33 cellular contexts compared by ENCODE assay signal in genomic region chr10:52208394-52208793, GRCh38.
"Had no signal": no experiment of that assay in that cellular context is flagged by ENCODE, and none has a peak within 500 bp of the region (broad histone marks: within the 10 kb centered on the region; RNA-seq: fewer than 3 reads in every experiment).

No MANE protein-coding gene starts in this region.

- H3K27me3 Mint-ChIP-seq: activated CD4-positive, alpha-beta T cell treated with anti-CD3 and anti-CD28 coated beads, Interleukin-2, amount 10 ng/mL, durations not matched to agents 24 days and 14 days; activated CD8-positive, alpha-beta memory T cell treated with anti-CD3 and anti-CD28 coated beads, Interleukin-2, amount 10 ng/mL, durations not matched to agents 7 days and 5 days; activated naive CD4-positive, alpha-beta T cell treated with anti-CD3 and anti-CD28 coated beads, Interleukin-2, amount 10 ng/mL, durations not matched to agents 7 days and 5 days; activated naive CD8-positive, alpha-beta T cell treated with anti-CD3 and anti-CD28 coated beads, Interleukin-2, amount 10 ng/mL, durations not matched to agents 7 days and 5 days had no signal

- H3K36me3 Mint-ChIP-seq: activated CD4-positive, alpha-beta memory T cell treated with anti-CD3 and anti-CD28 coated beads for 36 hours; activated CD8-positive, alpha-beta memory T cell treated with anti-CD3 and anti-CD28 coated beads, Interleukin-2, amount 10 ng/mL, durations not matched to agents 7 days and 5 days; activated naive CD4-positive, alpha-beta T cell treated with anti-CD3 and anti-CD28 coated beads, Interleukin-2, amount 10 ng/mL, durations not matched to agents 7 days and 5 days; activated naive CD4-positive, alpha-beta T cell treated with anti-CD3 and anti-CD28 coated beads, Interleukin-2, amount 50 U/mL, for 72 hours; activated naive CD8-positive, alpha-beta T cell treated with anti-CD3 and anti-CD28 coated beads, Interleukin-2, amount 10 ng/mL, durations not matched to agents 7 days and 5 days had no signal

- DNase-seq: activated B cell treated with CpG ODN at 0.5 μM for 24 hours; activated CD4-positive, alpha-beta memory T cell treated with anti-CD3 and anti-CD28 coated beads for 36 hours; activated CD4-positive, alpha-beta T cell treated with anti-CD3 and anti-CD28 coated beads, Interleukin-2, amount 10 ng/mL, durations not matched to agents 24 days and 14 days; activated CD8-positive, alpha-beta memory T cell treated with anti-CD3 and anti-CD28 coated beads, Interleukin-2, amount 10 ng/mL, durations not matched to agents 7 days and 5 days; activated CD8-positive, alpha-beta memory T cell treated with anti-CD3 and anti-CD28 coated beads, Interleukin-2, amount 50 U/mL, for 4 hours; activated CD8-positive, alpha-beta T cell treated with anti-CD3 and anti-CD28 coated beads, Interleukin-2, amount 10 ng/mL, durations not matched to agents 7 days and 5 days; activated effector memory CD4-positive, alpha-beta T cell treated with anti-CD3 and anti-CD28 coated beads, Interleukin-2, amount 50 U/mL, for 16 hours; activated naive CD4-positive, alpha-beta T cell treated with anti-CD3 and anti-CD28 coated beads, Interleukin-2, amount 10 ng/mL, durations not matched to agents 7 days and 5 days; activated naive CD8-positive, alpha-beta T cell treated with anti-CD3 and anti-CD28 coated beads, Interleukin-2, amount 10 ng/mL, durations not matched to agents 7 days and 5 days; activated T-cell treated with anti-CD3 and anti-CD28 coated beads, Interleukin-2, amount 50 U/mL, for 1 hour; activated T-cell treated with anti-CD3 and anti-CD28 coated beads, Interleukin-2, amount 50 U/mL, for 48 hours; central memory CD4-positive, alpha-beta T cell; dermis blood vessel endothelial cell; effector CD4-positive, alpha-beta T cell; effector memory CD8-positive, alpha-beta T cell; erythroblast; foreskin keratinocyte; gastrocnemius medialis; heart right ventricle; T-helper 1 cell; T-helper 17 cell; T1000; WERI-Rb-1 had no signal

- H3K9me3 Mint-ChIP-seq: activated B cell treated with CpG ODN at 0.5 μM for 24 hours; activated CD4-positive, alpha-beta memory T cell treated with anti-CD3 and anti-CD28 coated beads for 36 hours; activated CD4-positive, alpha-beta T cell treated with anti-CD3 and anti-CD28 coated beads, Interleukin-2, amount 10 ng/mL, durations not matched to agents 24 days and 14 days; activated naive CD4-positive, alpha-beta T cell treated with anti-CD3 and anti-CD28 coated beads, Interleukin-2, amount 10 ng/mL, durations not matched to agents 7 days and 5 days; activated naive CD4-positive, alpha-beta T cell treated with anti-CD3 and anti-CD28 coated beads, Interleukin-2, amount 50 U/mL, for 72 hours; activated naive CD8-positive, alpha-beta T cell treated with anti-CD3 and anti-CD28 coated beads, Interleukin-2, amount 10 ng/mL, durations not matched to agents 7 days and 5 days; activated T-helper 1 cell treated with anti-CD3 and anti-CD28 coated beads, Interleukin-12 subunit alpha, Interleukin-12 subunit beta, Interleukin-2, Interleukin-4 antibody, amounts not matched to agents 30 ng/mL and 10 ng/mL and 1 ng/mL, durations not matched to agents 14 hours and 24 hours and 36 hours; activated T-helper 2 cell treated with anti-CD3 and anti-CD28 coated beads, Interferon-gamma antibody, Interleukin-2, Interleukin-4, amounts not matched to agents 10 μg/mL and 5 μg/mL and 100 μg/mL, durations not matched to agents 14 hours and 24 hours and 36 hours; T-helper 2 cell treated with Interferon-gamma antibody and Interleukin-4, amounts not matched to agents 5 μg/mL and 100 μg/mL, for 36 hours had no signal

- H3K4me1 ChIP-seq: breast epithelium, foreskin keratinocyte had no signal

- H3K4me1 Mint-ChIP-seq: activated B cell treated with CpG ODN at 0.5 μM for 24 hours; activated CD4-positive, alpha-beta T cell treated with anti-CD3 and anti-CD28 coated beads, Interleukin-2, amount 10 ng/mL, durations not matched to agents 24 days and 14 days; activated CD8-positive, alpha-beta memory T cell treated with anti-CD3 and anti-CD28 coated beads, Interleukin-2, amount 10 ng/mL, durations not matched to agents 7 days and 5 days; activated naive CD4-positive, alpha-beta T cell treated with anti-CD3 and anti-CD28 coated beads, Interleukin-2, amount 10 ng/mL, durations not matched to agents 7 days and 5 days; activated naive CD8-positive, alpha-beta T cell treated with anti-CD3 and anti-CD28 coated beads, Interleukin-2, amount 10 ng/mL, durations not matched to agents 7 days and 5 days; T-helper 17 cell had no signal

- H3K9me3 ChIP-seq: ascending aorta, breast epithelium, esophagus muscularis mucosa, gastrocnemius medialis, heart right ventricle had no signal

- H3K27me3 ChIP-seq: ascending aorta, breast epithelium, cardiac muscle cell, esophagus muscularis mucosa, foreskin keratinocyte, gastrocnemius medialis, heart right ventricle had no signal

- H3K27ac ChIP-seq: ascending aorta, breast epithelium, cardiac muscle cell, coronary artery, esophagus muscularis mucosa, foreskin keratinocyte, gastrocnemius medialis, heart right ventricle, WERI-Rb-1 had no signal

- H3K4me3 ChIP-seq: ascending aorta, breast epithelium, cardiac muscle cell, coronary artery, esophagus muscularis mucosa, gastrocnemius medialis, heart right ventricle had no signal

- H3K4me3 Mint-ChIP-seq: activated B cell treated with CpG ODN at 0.5 μM for 24 hours; activated CD4-positive, alpha-beta memory T cell treated with anti-CD3 and anti-CD28 coated beads for 36 hours; activated CD4-positive, alpha-beta T cell treated with anti-CD3 and anti-CD28 coated beads, Interleukin-2, amount 10 ng/mL, durations not matched to agents 24 days and 14 days; activated CD8-positive, alpha-beta memory T cell treated with anti-CD3 and anti-CD28 coated beads, Interleukin-2, amount 10 ng/mL, durations not matched to agents 7 days and 5 days; activated CD8-positive, alpha-beta T cell treated with anti-CD3 and anti-CD28 coated beads, Interleukin-2, amount 10 ng/mL, durations not matched to agents 7 days and 5 days; activated naive CD4-positive, alpha-beta T cell treated with anti-CD3 and anti-CD28 coated beads, Interleukin-2, amount 10 ng/mL, durations not matched to agents 7 days and 5 days; activated naive CD8-positive, alpha-beta T cell treated with anti-CD3 and anti-CD28 coated beads, Interleukin-2, amount 10 ng/mL, durations not matched to agents 7 days and 5 days; activated T-helper 1 cell treated with anti-CD3 and anti-CD28 coated beads, Interleukin-12 subunit alpha, Interleukin-12 subunit beta, Interleukin-2, Interleukin-4 antibody, amounts not matched to agents 30 ng/mL and 10 ng/mL and 1 ng/mL, durations not matched to agents 14 hours and 24 hours and 36 hours; effector memory CD8-positive, alpha-beta T cell; T-helper 17 cell; T-helper 2 cell treated with Interferon-gamma antibody and Interleukin-4, amounts not matched to agents 5 μg/mL and 100 μg/mL, for 36 hours had no signal

- H3K27ac Mint-ChIP-seq: activated B cell treated with CpG ODN at 0.5 μM for 24 hours; activated CD4-positive, alpha-beta memory T cell treated with anti-CD3 and anti-CD28 coated beads for 36 hours; activated CD4-positive, alpha-beta T cell treated with anti-CD3 and anti-CD28 coated beads, Interleukin-2, amount 10 ng/mL, durations not matched to agents 24 days and 14 days; activated CD8-positive, alpha-beta memory T cell treated with anti-CD3 and anti-CD28 coated beads, Interleukin-2, amount 10 ng/mL, durations not matched to agents 7 days and 5 days; activated CD8-positive, alpha-beta T cell treated with anti-CD3 and anti-CD28 coated beads, Interleukin-2, amount 10 ng/mL, durations not matched to agents 7 days and 5 days; activated naive CD4-positive, alpha-beta T cell treated with anti-CD3 and anti-CD28 coated beads, Interleukin-2, amount 10 ng/mL, durations not matched to agents 7 days and 5 days; activated naive CD4-positive, alpha-beta T cell treated with anti-CD3 and anti-CD28 coated beads, Interleukin-2, amount 50 U/mL, for 72 hours; activated naive CD8-positive, alpha-beta T cell treated with anti-CD3 and anti-CD28 coated beads, Interleukin-2, amount 10 ng/mL, durations not matched to agents 7 days and 5 days; activated T-helper 1 cell treated with anti-CD3 and anti-CD28 coated beads, Interleukin-12 subunit alpha, Interleukin-12 subunit beta, Interleukin-2, Interleukin-4 antibody, amounts not matched to agents 30 ng/mL and 10 ng/mL and 1 ng/mL, durations not matched to agents 14 hours and 24 hours and 36 hours; activated T-helper 2 cell treated with anti-CD3 and anti-CD28 coated beads, Interferon-gamma antibody, Interleukin-2, Interleukin-4, amounts not matched to agents 10 μg/mL and 5 μg/mL and 100 μg/mL, durations not matched to agents 14 hours and 24 hours and 36 hours; effector memory CD8-positive, alpha-beta T cell; T-helper 17 cell; T-helper 2 cell treated with Interferon-gamma antibody and Interleukin-4, amounts not matched to agents 5 μg/mL and 100 μg/mL, for 36 hours had no signal

- ATAC-seq: activated CD4-positive, CD25-positive, alpha-beta regulatory T cell treated with anti-CD3 and anti-CD28 coated beads, Interleukin-2, amount 50 U/mL, for 24 hours; activated CD8-positive, alpha-beta memory T cell treated with anti-CD3 and anti-CD28 coated beads, Interleukin-2, amount 10 ng/mL, durations not matched to agents 7 days and 5 days; activated CD8-positive, alpha-beta T cell treated with anti-CD3 and anti-CD28 coated beads, Interleukin-2, amount 10 ng/mL, durations not matched to agents 7 days and 5 days; activated naive CD4-positive, alpha-beta T cell treated with anti-CD3 and anti-CD28 coated beads, Interleukin-2, amount 50 U/mL, for 72 hours; effector memory CD8-positive, alpha-beta T cell; foreskin keratinocyte; gastrocnemius medialis; heart right ventricle; T-helper 17 cell had no signal

- H3K36me3 ChIP-seq: ascending aorta, breast epithelium, cardiac muscle cell, esophagus muscularis mucosa, gastrocnemius medialis, heart right ventricle, WERI-Rb-1 had no signal
